24 cellular contexts compared by ENCODE assay signal in genomic region chr3:67012564-67012963, GRCh38.
"Had no signal": no experiment of that assay in that cellular context is flagged by ENCODE, and none has a peak within 500 bp of the region (broad histone marks: within the 10 kb centered on the region; RNA-seq: fewer than 3 reads in every experiment).

No MANE protein-coding gene starts in this region.

- H3K4me3 ChIP-seq: adrenal gland, coronary artery, SK-N-MC had no signal

- H3K27ac Mint-ChIP-seq: activated CD4-positive, alpha-beta memory T cell treated with anti-CD3 and anti-CD28 coated beads, Interleukin-2, amount 10 ng/mL, durations not matched to agents 7 days and 5 days; activated CD4-positive, alpha-beta T cell treated with anti-CD3 and anti-CD28 coated beads for 36 hours; activated naive CD4-positive, alpha-beta T cell treated with anti-CD3 and anti-CD28 coated beads, Interleukin-2, amount 10 ng/mL, durations not matched to agents 7 days and 5 days; activated naive CD8-positive, alpha-beta T cell treated with anti-CD3 and anti-CD28 coated beads for 36 hours; activated T-helper 17 cell treated with anti-CD3 and anti-CD28 coated beads, Interleukin-2, amount 50 U/mL, for 72 hours had no signal

- H3K4me3 Mint-ChIP-seq: activated CD4-positive, alpha-beta memory T cell treated with anti-CD3 and anti-CD28 coated beads, Interleukin-2, amount 10 ng/mL, durations not matched to agents 7 days and 5 days; activated CD4-positive, alpha-beta T cell treated with anti-CD3 and anti-CD28 coated beads for 36 hours; activated naive CD4-positive, alpha-beta T cell treated with anti-CD3 and anti-CD28 coated beads, Interleukin-2, amount 10 ng/mL, durations not matched to agents 7 days and 5 days; activated naive CD8-positive, alpha-beta T cell treated with anti-CD3 and anti-CD28 coated beads for 36 hours; activated T-helper 17 cell treated with anti-CD3 and anti-CD28 coated beads, Interleukin-2, amount 50 U/mL, for 72 hours had no signal

- H3K36me3 ChIP-seq: adrenal gland had no signal

- H3K9me3 Mint-ChIP-seq: activated CD4-positive, alpha-beta memory T cell treated with anti-CD3 and anti-CD28 coated beads, Interleukin-2, amount 10 ng/mL, durations not matched to agents 7 days and 5 days; activated naive CD4-positive, alpha-beta T cell treated with anti-CD3 and anti-CD28 coated beads, Interleukin-2, amount 10 ng/mL, durations not matched to agents 7 days and 5 days; activated naive CD8-positive, alpha-beta T cell treated with anti-CD3 and anti-CD28 coated beads for 36 hours; activated T-helper 17 cell treated with anti-CD3 and anti-CD28 coated beads, Interleukin-2, amount 50 U/mL, for 72 hours had no signal

- H3K4me1 ChIP-seq: adrenal gland had no signal

- H3K27ac ChIP-seq: adrenal gland, coronary artery, SK-N-MC, VCaP had no signal

- ATAC-seq: activated CD4-positive, alpha-beta T cell treated with anti-CD3 and anti-CD28 coated beads for 36 hours; activated T-helper 17 cell treated with anti-CD3 and anti-CD28 coated beads, Interleukin-2, amount 50 U/mL, for 72 hours had no signal

- DNase-seq: activated CD4-positive, alpha-beta memory T cell treated with anti-CD3 and anti-CD28 coated beads, Interleukin-2, amount 10 ng/mL, durations not matched to agents 7 days and 5 days; activated CD4-positive, alpha-beta T cell treated with anti-CD3 and anti-CD28 coated beads for 36 hours; activated CD4-positive, alpha-beta T cell treated with anti-CD3 and anti-CD28 coated beads, Interleukin-2, amount 50 U/mL, for 1 hour; activated gamma-delta T cell treated with Interleukin-2 at 50 U/mL for 16 hours; activated naive CD4-positive, alpha-beta T cell treated with anti-CD3 and anti-CD28 coated beads, Interleukin-2, amount 10 ng/mL, durations not matched to agents 7 days and 5 days; activated naive CD8-positive, alpha-beta T cell treated with anti-CD3 and anti-CD28 coated beads for 36 hours; activated T-cell treated with anti-CD3 and anti-CD28 coated beads for 4 hours; activated T-cell treated with anti-CD3 and anti-CD28 coated beads, Interleukin-2, amount 50 U/mL, for 48 hours; adrenal gland; anterior cingulate cortex; central memory CD4-positive, alpha-beta T cell; MM.1S; NCI-H1048; NCI-H1930; NCI-H2171 treated with DMSO at 0.1 percent for 48 hours; NCI-H226; NCI-H510A; NCI-H526 treated with DMSO at 0.1 percent for 48 hours; SIG-M5; T-helper 1 cell had no signal

- H3K9me3 ChIP-seq: adrenal gland had no signal

- H3K27me3 ChIP-seq: adrenal gland had no signal

- H3K27me3 Mint-ChIP-seq: activated CD4-positive, alpha-beta memory T cell treated with anti-CD3 and anti-CD28 coated beads, Interleukin-2, amount 10 ng/mL, durations not matched to agents 7 days and 5 days; activated CD4-positive, alpha-beta T cell treated with anti-CD3 and anti-CD28 coated beads for 36 hours; activated naive CD4-positive, alpha-beta T cell treated with anti-CD3 and anti-CD28 coated beads, Interleukin-2, amount 10 ng/mL, durations not matched to agents 7 days and 5 days; activated naive CD8-positive, alpha-beta T cell treated with anti-CD3 and anti-CD28 coated beads for 36 hours; activated T-helper 17 cell treated with anti-CD3 and anti-CD28 coated beads, Interleukin-2, amount 50 U/mL, for 72 hours had no signal
